8 cellular contexts compared by ENCODE assay signal in genomic region chr5:172847584-172847983, GRCh38. TPM values are rescaled to one million over a fixed set of nuclear protein-coding genes. Genes with fewer than 3 reads are reported as not detected.
A peak's percentile ranks its signal among the peaks of the same experiment; 100 is the strongest.
DNase-seq lines count a peak whose midpoint lies in the region; ATAC-seq, FAIRE-seq and TF ChIP-seq lines count a peak whose summit lies in the region.
"Not testable (repeated sequence)": the region's sequence is repeated elsewhere in the genome, so short reads cannot be mapped to it uniquely, and the experiment has no call there.

No MANE protein-coding gene starts in this region.

- TF ChIP-seq RAD21 in A549 (conservative IDR thresholded peaks at IDR 0.05 in 1 of 2, IDR thresholded peaks at IDR 0.05 in 1 of 2); IMR-90 (IDR thresholded peaks at IDR 0.05; ENCODE audit: low read length): not testable (repeated sequence)

- H4K20me1 ChIP-seq in IMR-90 (ENCODE audit: insufficient read depth, low read length): peaks cover 37% of the 10 kb centered on the region

- CTCF ChIA-PET in A549 (lab: Yijun Ruan, JAX): interaction anchor here (0.9 to 1.8 kb wide), 6 partner anchors 10 to 131 kb away, joined by 3 to 7 read pairs (median 4); no protein-coding TSS in a partner anchor
- CTCF ChIA-PET in IMR-90 (lab: Yijun Ruan, JAX): not testable (repeated sequence)

- H3K9me3 Mint-ChIP-seq in central memory CD8-positive, alpha-beta T cell; memory B cell: not testable (repeated sequence)

- 84% methylated on average over 13 of the region's 13 CpGs for WGBS in A549 (ENCODE audit: missing lambda C conversion rate)
- WGBS in IMR-90 (ENCODE audit: extremely low coverage in 2 of 2, insufficient read length in 1 of 2), 2 experiments: 74% methylated on average over 6 of the region's 13 CpGs; no CpG with 5 or more reads in 1 of the 2 experiments
- WGBS in transverse colon (ENCODE audit: low coverage in 1 of 2), 2 donors: 86 to 89% methylated on average over 6 to 13 of the region's 13 CpGs

- not testable (repeated sequence) for TF ChIP-seq EP300 in A549 (IDR thresholded peaks at IDR 0.05); transverse colon (IDR thresholded peaks at IDR 0.05; ENCODE audit: low read depth)

- H3K4me3 Mint-ChIP-seq in central memory CD8-positive, alpha-beta T cell: not testable (repeated sequence)
- peak overlapping the region; percentile 44 for H3K4me3 Mint-ChIP-seq in memory B cell

- not testable (repeated sequence) for H4K8ac ChIP-seq in IMR-90 (ENCODE audit: low read depth in 2 of 2, low read length in 2 of 2)

- not testable (repeated sequence) for FAIRE-seq in A549 (lab: Jason Lieb, UNC)

- not testable (repeated sequence) for DNase-seq in A549 (ENCODE audit: low read depth in 1 of 2, low spot score in 1 of 2); IMR-90; central memory CD8-positive, alpha-beta T cell (ENCODE audit: low spot score in 2 of 2); memory B cell (ENCODE audit: low spot score in 2 of 2); gastrocnemius medialis; transverse colon
- DNase-seq in RWPE2 (ENCODE audit: low spot score): peak; percentile 20

- H2AFZ ChIP-seq in IMR-90 (replicated peaks; ENCODE audit: low read length, poor library complexity): not testable (repeated sequence)

- dilution Hi-C loops in IMR-90 (cut with HindIII; ENCODE audit: low sequenced_read_pairs, unreplicated experiment): not testable (repeated sequence)

- peaks cover 16 to 86% of the 10 kb centered on the region in 2 experiments for H3K79me1 ChIP-seq in IMR-90 (ENCODE audit: low read depth in 1 of 2, low read length in 2 of 2)

- not testable (repeated sequence) for H2BK20ac ChIP-seq in IMR-90 (ENCODE audit: low read depth, low read length)

- H3K56ac ChIP-seq in IMR-90 (ENCODE audit: extremely low read depth, insufficient read depth, low read length): not testable (repeated sequence)

- H3K4me3 ChIP-seq in A549; IMR-90 (ENCODE audit: insufficient read depth, low read depth, low read length); RWPE2 (ENCODE audit: severe bottlenecking); gastrocnemius medialis; transverse colon: not testable (repeated sequence)

- H3K23ac ChIP-seq in IMR-90 (ENCODE audit: low read depth, low read length): peak overlapping the region; percentile 25; the same call in 1 of the 2 replicates

- H2AK9ac ChIP-seq in IMR-90 (replicated peaks; ENCODE audit: low read depth, low read length, poor library complexity): not testable (repeated sequence)

- intact Hi-C loops in IMR-90 (cut with micrococcal nuclease); gastrocnemius medialis (cut with DNase I; ENCODE audit: low total_unique reads); transverse colon (cut with DNase I; ENCODE audit: low total_unique reads): not testable (repeated sequence)

- H3K4ac ChIP-seq in IMR-90 (ENCODE audit: low read depth, low read length): not testable (repeated sequence)

- H3K4me1 Mint-ChIP-seq in central memory CD8-positive, alpha-beta T cell: peaks cover 65% of the 10 kb centered on the region
- peaks cover 60% of the 10 kb centered on the region for H3K4me1 Mint-ChIP-seq in memory B cell

- peak overlapping the region; percentile 63 for H3K27ac Mint-ChIP-seq in central memory CD8-positive, alpha-beta T cell (ENCODE audit: low read depth)
- peak overlapping the region; percentile 98 for H3K27ac Mint-ChIP-seq in memory B cell

- not testable (repeated sequence) for H3K14ac ChIP-seq in IMR-90 (replicated peaks; ENCODE audit: low read depth, low read length)

- H3K27me3 Mint-ChIP-seq in central memory CD8-positive, alpha-beta T cell; memory B cell: not testable (repeated sequence)

- H3K27ac ChIP-seq in A549 (peak overlapping the region; percentile 59 to 80), C4-2B (peak overlapping the region; percentile 73), RWPE2 (ENCODE audit: poor library complexity, severe bottlenecking) (peak overlapping the region; percentile 99), gastrocnemius medialis (peak overlapping the region in 3 of 4 donors; percentile 27 to 74 (median 61)), transverse colon (peak overlapping the region in 3 of 4 donors; percentile 67 to 83 (median 79))
- H3K27ac ChIP-seq in IMR-90 (ENCODE audit: insufficient read depth, low read length): not testable (repeated sequence)

- not testable (repeated sequence) for H2BK120ac ChIP-seq in IMR-90 (ENCODE audit: low read depth, low read length)

- H4K91ac ChIP-seq in IMR-90 (ENCODE audit: insufficient read depth, low read depth, low read length): not testable (repeated sequence)

- not testable (repeated sequence) for H3K18ac ChIP-seq in IMR-90 (ENCODE audit: low read depth, low read length)

- not testable (repeated sequence) for H3K36me3 ChIP-seq in IMR-90 (ENCODE audit: control insufficient read depth, insufficient read depth, low read length); gastrocnemius medialis; transverse colon
- H3K36me3 ChIP-seq in RWPE2 (ENCODE audit: low read depth): peaks cover 47% of the 10 kb centered on the region

- H3K36me3 Mint-ChIP-seq in central memory CD8-positive, alpha-beta T cell (ENCODE audit: insufficient read depth); memory B cell: not testable (repeated sequence)

- not testable (repeated sequence) for H2BK15ac ChIP-seq in IMR-90 (ENCODE audit: low read depth, low read length)

- H3K9me3 ChIP-seq in A549; IMR-90 (ENCODE audit: control insufficient read depth, insufficient read depth, low read length); RWPE2 (ENCODE audit: severe bottlenecking); gastrocnemius medialis; transverse colon: not testable (repeated sequence)

- not testable (repeated sequence) for ATAC-seq in A549; IMR-90 (ENCODE audit: low read depth); RWPE2 (ENCODE audit: low read depth); central memory CD8-positive, alpha-beta T cell (replicated peaks; ENCODE audit: extremely low read depth, poor library complexity, severe bottlenecking); memory B cell (ENCODE audit: low read depth); gastrocnemius medialis

- peak overlapping the region; percentile 38 for H3K4me2 ChIP-seq in A549
- not testable (repeated sequence) for H3K4me2 ChIP-seq in IMR-90 (ENCODE audit: low read depth, low read length)

- not testable (repeated sequence) for H2BK5ac ChIP-seq in IMR-90 (ENCODE audit: low read depth, low read length, poor library complexity, severe bottlenecking)

- not testable (repeated sequence) for H2AK5ac ChIP-seq in IMR-90 (ENCODE audit: low read depth, low read length)

- not testable (repeated sequence) for BruUV-seq in IMR-90 (replicated peaks; lab: Mats Ljungman, UMichigan)

- H4K5ac ChIP-seq in IMR-90 (ENCODE audit: low read depth, low read length): not testable (repeated sequence)

- TF ChIP-seq POLR2A in A549 (IDR thresholded peaks at IDR 0.05; ENCODE audit: low read length); IMR-90 (IDR thresholded peaks at IDR 0.05; ENCODE audit: low read depth, low read length); gastrocnemius medialis (IDR thresholded peaks at IDR 0.05); transverse colon (IDR thresholded peaks at IDR 0.05): not testable (repeated sequence)

- peaks cover 93% of the 10 kb centered on the region for H3K4me1 ChIP-seq in A549
- peaks cover 14% of the 10 kb centered on the region for H3K4me1 ChIP-seq in IMR-90 (ENCODE audit: control insufficient read depth, insufficient read depth, low read length)
- peaks cover 31% of the 10 kb centered on the region for H3K4me1 ChIP-seq in RWPE2 (ENCODE audit: insufficient read depth, poor library complexity, severe bottlenecking)
- H3K4me1 ChIP-seq in gastrocnemius medialis: peaks cover 29 to 72% of the 10 kb centered on the region in 2 donors
- peaks cover 12 to 63% (median 46%) of the 10 kb centered on the region in 4 donors for H3K4me1 ChIP-seq in transverse colon

- in situ Hi-C loops in IMR-90 (cut with MboI; ENCODE audit: low sequenced_read_pairs); gastrocnemius medialis (cut with MboI; ENCODE audit: low sequenced_read_pairs in 4 of 4); transverse colon (cut with MboI; ENCODE audit: low pct_ligation_motif_present in 1 of 4, low pct_unique_long_range_greater_than_20kb in 1 of 4, low sequenced_read_pairs in 3 of 4): not testable (repeated sequence)

- not testable (repeated sequence) for H3K27me3 ChIP-seq in IMR-90 (ENCODE audit: control insufficient read depth, insufficient read depth, low read length); RWPE2 (ENCODE audit: insufficient read depth, poor library complexity, severe bottlenecking); gastrocnemius medialis; transverse colon

- peaks cover 46% of the 10 kb centered on the region for H3K9me1 ChIP-seq in IMR-90 (ENCODE audit: insufficient read depth, low read length)

- H3K9ac ChIP-seq in IMR-90 (ENCODE audit: low read depth, low read length): not testable (repeated sequence)

- POLR2A ChIA-PET in A549 (lab: Yijun Ruan, JAX) (interaction anchor here (1.1 kb wide), 1 partner anchor 76 kb away, joined by 5 read pairs; the partner anchor contains the start of gene DUSP1), IMR-90 (lab: Charles Lee; ENCODE audit: unreplicated experiment) (interaction anchor here (1.7 kb wide), 1 partner anchor 76 kb away, joined by 6 read pairs; the partner anchor contains the start of gene DUSP1)

- not testable (repeated sequence) for TF ChIP-seq CTCF in A549 (IDR thresholded peaks at IDR 0.05); C4-2B (conservative IDR thresholded peaks at IDR 0.05); IMR-90 (conservative IDR thresholded peaks at IDR 0.05; ENCODE audit: low read depth, low read length); RWPE2 (IDR thresholded peaks at IDR 0.05; ENCODE audit: poor library complexity, severe bottlenecking); gastrocnemius medialis (IDR thresholded peaks at IDR 0.05 in 4 of 5, conservative IDR thresholded peaks at IDR 0.05 in 1 of 5); transverse colon (IDR thresholded peaks at IDR 0.05)

RNA-seq across cellular contexts. Expression of gene ERGIC1, which starts 13.5 kb away (rescaled TPM):
- 176 and 208 TPM in 2 replicates for polyA plus RNA-seq in A549 (2011; rRNA removed)
- polyA plus RNA-seq in A549 (2012; cell fraction: cytosol; rRNA removed): 184 and 254 TPM in 2 replicates
- polyA plus RNA-seq in A549 (2012; cell fraction: nucleus; rRNA removed): 131 and 150 TPM in 2 replicates
- polyA plus RNA-seq in A549 (2017; fragmentation: RNase III; extraction: RNeasy Plus Mini Kit Qiagen cat#74134 plus additional on column Dnase treatment): 289 to 322 TPM (median 304 TPM) in 3 replicates
- polyA minus RNA-seq in A549 (2011; rRNA and poly(A)+ RNA removed): 418 and 510 TPM in 2 replicates
- total RNA-seq in IMR-90 (2012; rRNA removed): 124 and 134 TPM in 2 replicates
- polyA plus RNA-seq in IMR-90 (2012; rRNA removed): 185 and 192 TPM in 2 replicates
- 59.2 and 179 TPM in 2 replicates for polyA plus RNA-seq in IMR-90 (2012; cell fraction: cytosol; rRNA removed)
- 128 and 132 TPM in 2 replicates for polyA plus RNA-seq in IMR-90 (2012; cell fraction: nucleus; rRNA removed; ENCODE audit: low replicate concordance)
- 100 to 1,000 TPM in 1 of 4 donors, 10 to 100 TPM in 3; 54.4 to 108 (median 88.0) TPM for total RNA-seq in gastrocnemius medialis
- 100 to 1,000 TPM; 125 to 252 (median 184) TPM for total RNA-seq in transverse colon
